8 cellular contexts compared by ENCODE assay signal in the genomic region with DNA sequence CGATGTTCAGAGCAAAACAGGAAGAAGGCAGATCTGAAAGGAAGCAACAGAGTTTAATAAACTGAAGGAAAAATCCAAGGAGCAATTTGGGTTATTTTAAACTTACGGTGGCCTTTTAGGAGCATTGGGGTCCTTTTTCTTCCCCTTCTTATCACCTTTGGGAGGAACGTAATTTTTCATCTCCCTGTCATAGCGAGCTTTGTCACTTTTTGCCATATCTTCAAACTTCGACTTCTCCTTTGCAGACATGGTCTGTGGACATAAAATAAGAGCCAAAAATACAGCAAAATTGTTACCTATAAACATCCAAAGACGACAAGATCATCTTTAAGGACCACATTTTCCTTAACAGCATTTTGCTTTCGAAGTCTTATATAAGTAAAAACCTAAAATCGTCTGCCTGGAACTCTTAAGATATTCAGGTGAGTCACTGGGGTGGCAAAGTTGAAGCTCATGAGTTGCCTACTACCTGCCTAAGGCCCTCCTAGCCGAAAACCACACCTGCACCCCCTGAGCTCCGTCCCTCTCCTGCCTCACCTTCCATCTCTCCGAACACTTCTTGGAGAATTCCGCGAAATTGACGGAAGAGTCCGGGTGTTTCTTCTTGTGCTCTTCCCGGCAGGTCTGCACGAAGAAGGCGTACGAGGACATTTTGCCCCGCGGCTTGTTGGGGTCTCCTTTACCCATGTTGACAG. TPM values are rescaled to one million over a fixed set of nuclear protein-coding genes. Genes with fewer than 3 reads are reported as not detected.
DNase-seq lines count a peak whose midpoint lies in the region; ATAC-seq and TF ChIP-seq lines count a peak whose summit lies in the region.

No MANE protein-coding gene starts in this region.

- peaks cover 39% of the 10 kb centered on the region for H3K79me2 ChIP-seq in fibroblast of lung (ENCODE audit: control insufficient read depth, insufficient read depth, low read length)

- peak overlapping the region; percentile 77 to 98 (median 90) for H3K4me3 ChIP-seq in fibroblast of lung (replicated peaks in 1 of 4; ENCODE audit: control extremely low read depth in 1 of 4, insufficient read depth in 1 of 4, low read depth in 3 of 4, low read length in 4 of 4)
- peak overlapping the region; percentile 92 for H3K4me3 ChIP-seq in psoas muscle

- H3K4me1 ChIP-seq in fibroblast of lung (ENCODE audit: control insufficient read depth, extremely low read depth, insufficient read depth, low read length) (peaks cover 3% of the 10 kb centered on the region), psoas muscle (peaks cover 12% of the 10 kb centered on the region)

- no peak for ATAC-seq in activated CD8-positive, alpha-beta T cell treated with anti-CD3 and anti-CD28 coated beads for 36 hours
- ATAC-seq in psoas muscle (no peak), HG03196 (IDR thresholded peaks at IDR 0.05; ENCODE audit: unreplicated experiment) (no peak), GM21717 (IDR thresholded peaks at IDR 0.05; ENCODE audit: unreplicated experiment) (no peak), GM21515 (IDR thresholded peaks at IDR 0.05; ENCODE audit: unreplicated experiment) (no peak)

- peak overlapping the region; percentile 98 for H3K27ac ChIP-seq in fibroblast of lung (ENCODE audit: insufficient read depth, low read length)
- H3K27ac ChIP-seq in psoas muscle = peak overlapping the region; percentile 98

- peaks cover 13% of the 10 kb centered on the region for H3K4me1 Mint-ChIP-seq in activated CD8-positive, alpha-beta T cell treated with anti-CD3 and anti-CD28 coated beads for 36 hours (ENCODE audit: low read depth)

- WGBS in psoas muscle, 3 donors = 14 to 16% (median 14%) methylated on average over 21 of the region's 21 CpGs

- H3K36me3 ChIP-seq in fibroblast of lung (ENCODE audit: control insufficient read depth, insufficient read depth, low read length) (no peaks in the 10 kb centered on the region), psoas muscle (ENCODE audit: insufficient read depth in 1 of 2, low read depth in 1 of 2) (peaks cover 0 to 47% of the 10 kb centered on the region in 2 donors)

- TF ChIP-seq CTCF in activated CD8-positive, alpha-beta T cell treated with anti-CD3 and anti-CD28 coated beads for 36 hours (IDR thresholded peaks at IDR 0.05) = no peak
- TF ChIP-seq CTCF in fibroblast of lung (conservative IDR thresholded peaks at IDR 0.05 in 1 of 2, IDR thresholded peaks at IDR 0.05 in 1 of 2; ENCODE audit: low read depth in 1 of 2, low read length in 2 of 2) (no peak), psoas muscle (IDR thresholded peaks at IDR 0.05) (no peak)

- peak overlapping the region; percentile 92 for H3K4me3 Mint-ChIP-seq in activated CD8-positive, alpha-beta T cell treated with anti-CD3 and anti-CD28 coated beads for 36 hours

- H3K27me3 ChIP-seq in fibroblast of lung (ENCODE audit: control insufficient read depth, insufficient read depth, low read length) (no peaks in the 10 kb centered on the region), psoas muscle (ENCODE audit: insufficient read depth in 3 of 3, low read length in 2 of 3) (no peaks in the 10 kb centered on the region)

- H3K9me3 Mint-ChIP-seq in activated CD8-positive, alpha-beta T cell treated with anti-CD3 and anti-CD28 coated beads for 36 hours = no peaks in the 10 kb centered on the region

- no peaks in the 10 kb centered on the region for H3K9me3 ChIP-seq in fibroblast of lung (ENCODE audit: control insufficient read depth, insufficient read depth, low read depth, low read length)
- no peaks in the 10 kb centered on the region for H3K9me3 ChIP-seq in psoas muscle

- intact Hi-C loops in activated CD8-positive, alpha-beta T cell treated with anti-CD3 and anti-CD28 coated beads for 36 hours (cut with micrococcal nuclease) = no loop called here
- intact Hi-C loops in psoas muscle (cut with DNase I) = no loop called here

- peak overlapping the region; percentile 94 for H3K27ac Mint-ChIP-seq in activated CD8-positive, alpha-beta T cell treated with anti-CD3 and anti-CD28 coated beads for 36 hours

- H3K27me3 Mint-ChIP-seq in activated CD8-positive, alpha-beta T cell treated with anti-CD3 and anti-CD28 coated beads for 36 hours = peaks cover 6% of the 10 kb centered on the region

- no peak overlapping the region for H2AFZ ChIP-seq in fibroblast of lung (ENCODE audit: low read length)

- CTCF ChIA-PET in HEK293T (lab: Yijun Ruan, JAX) = interaction anchor here (0.7 to 1.4 kb wide), 2 partner anchors 24 to 32 kb away, joined by 3 to 4 read pairs; no protein-coding TSS in a partner anchor
- CTCF ChIA-PET in activated CD8-positive, alpha-beta T cell treated with anti-CD3 and anti-CD28 coated beads for 36 hours (lab: Charles Lee) = interaction anchor here (0.7 to 3.3 kb wide), 8 partner anchors 13 to 319 kb away, joined by 3 to 15 read pairs (median 4); a partner anchor contains a TSS

- peaks cover 46% of the 10 kb centered on the region for H3K36me3 Mint-ChIP-seq in activated CD8-positive, alpha-beta T cell treated with anti-CD3 and anti-CD28 coated beads for 36 hours (ENCODE audit: low read depth)

- peak overlapping the region; percentile 98 for H3K9ac ChIP-seq in fibroblast of lung (ENCODE audit: insufficient read depth, low read length)

- peak; percentile 25 for DNase-seq in A172 (ENCODE audit: low spot score)
- DNase-seq in HEK293T (ENCODE audit: extremely low spot score) = no peak
- DNase-seq in activated CD8-positive, alpha-beta T cell treated with anti-CD3 and anti-CD28 coated beads for 36 hours = peak; percentile 32
- DNase-seq in fibroblast of lung (ENCODE audit: low read depth in 2 of 2) = peak in 1 of 2 donors; percentile 8
- no peak for DNase-seq in psoas muscle

- H4K20me1 ChIP-seq in fibroblast of lung (ENCODE audit: control insufficient read depth, extremely low read depth, insufficient read depth, low read length) = no peaks in the 10 kb centered on the region

- H3K4me2 ChIP-seq in fibroblast of lung (ENCODE audit: extremely low read depth, insufficient read depth, low read length) = peak overlapping the region; percentile 93

- POLR2A ChIA-PET in HEK293T (lab: Yijun Ruan, JAX) = interaction anchor here (0.5 to 6.3 kb wide), 17 partner anchors 8 to 685 kb away, joined by 3 to 317 read pairs (median 9); a partner anchor contains a TSS
- POLR2A ChIA-PET in activated CD8-positive, alpha-beta T cell treated with anti-CD3 and anti-CD28 coated beads for 36 hours (lab: Charles Lee) = interaction anchor here (0.6 to 4.1 kb wide), 9 partner anchors 14 to 145 kb away, joined by 3 to 79 read pairs (median 8); a partner anchor contains a TSS

TF ChIP-seq in HEK293T, 16 proteins besides CTCF, POLR2A, EP300 and RAD21:
- no peak for TF ChIP-seq LEF1 (IDR thresholded peaks at IDR 0.05; ENCODE audit: borderline replicate concordance)
- TF ChIP-seq SP1 (IDR thresholded peaks at IDR 0.05) = no peak
- no peak for TF ChIP-seq ARNT (IDR thresholded peaks at IDR 0.05)
- 0 out of 2 replicates have a peak, but pooled peaks have one; percentile 11 for TF ChIP-seq L3MBTL2 (conservative IDR thresholded peaks at IDR 0.05)
- no peak for TF ChIP-seq NFRKB (IDR thresholded peaks at IDR 0.05)
- no peak for TF ChIP-seq FOXA1 (IDR thresholded peaks at IDR 0.05)
- no peak for TF ChIP-seq ELF4 (IDR thresholded peaks at IDR 0.05)
- TF ChIP-seq HDGF (IDR thresholded peaks at IDR 0.05; ENCODE audit: borderline replicate concordance) = no peak

RNA-seq across cellular contexts. Expression of a gene that starts 1.0 kb away (rescaled TPM):
- total RNA-seq in A172 (2014; rRNA removed; shearing (Covaris generic)) = 259 and 290 TPM in 2 replicates
- total RNA-seq in activated CD8-positive, alpha-beta T cell treated with anti-CD3 and anti-CD28 coated beads for 36 hours = 100 to 1,000 TPM; 527 to 534 TPM
- total RNA-seq in fibroblast of lung (57.0 and 183 TPM in 2 replicates), psoas muscle (10 to 100 TPM; 14.9 to 27.2 (median 19.6) TPM)
- polyA plus RNA-seq in fibroblast of lung (123 and 215 TPM in 2 replicates), psoas muscle (10 to 100 TPM; 12.3 to 30.2 (median 27.4) TPM)
- 93.0 and 180 TPM in 2 replicates for polyA plus RNA-seq in fibroblast of lung (2012)
- 2.0 and 4.9 TPM in 2 replicates for polyA minus RNA-seq in fibroblast of lung (ENCODE audit: low replicate concordance)

RNA-seq across cellular contexts. Expression of a gene that starts 37.6 kb away (rescaled TPM):
- 69.5 and 80.4 TPM in 2 replicates for total RNA-seq in A172 (2014; rRNA removed; shearing (Covaris generic))
- 10 to 100 TPM; 40.7 to 41.1 TPM for total RNA-seq in activated CD8-positive, alpha-beta T cell treated with anti-CD3 and anti-CD28 coated beads for 36 hours
- total RNA-seq in fibroblast of lung (33.4 and 101 TPM in 2 replicates), psoas muscle (1 to 10 TPM; 3.5 to 8.4 (median 6.4) TPM)
- polyA plus RNA-seq in fibroblast of lung (32.5 and 33.6 TPM in 2 replicates), psoas muscle (10 to 100 TPM in 1 of 3 donors, 1 to 10 TPM in 2; 5.2 to 10.7 (median 7.7) TPM)
- 30.3 and 33.9 TPM in 2 replicates for polyA plus RNA-seq in fibroblast of lung (2012)
- 1.1 TPM in 2 replicates for polyA minus RNA-seq in fibroblast of lung (ENCODE audit: low replicate concordance)

Comparison
In these comparisons a context has a peak if more than half of its experiments do, and no peak if none do; other contexts are left out.
1. DNase-seq: peak in A172 (single experiment) and activated CD8-positive, alpha-beta T cell treated with anti-CD3 and anti-CD28 coated beads for 36 hours (single experiment); none in HEK293T (single experiment) and psoas muscle (0 of 2).